Comparison of ENCODE assay signal across 14 cellular contexts in the genomic region with DNA sequence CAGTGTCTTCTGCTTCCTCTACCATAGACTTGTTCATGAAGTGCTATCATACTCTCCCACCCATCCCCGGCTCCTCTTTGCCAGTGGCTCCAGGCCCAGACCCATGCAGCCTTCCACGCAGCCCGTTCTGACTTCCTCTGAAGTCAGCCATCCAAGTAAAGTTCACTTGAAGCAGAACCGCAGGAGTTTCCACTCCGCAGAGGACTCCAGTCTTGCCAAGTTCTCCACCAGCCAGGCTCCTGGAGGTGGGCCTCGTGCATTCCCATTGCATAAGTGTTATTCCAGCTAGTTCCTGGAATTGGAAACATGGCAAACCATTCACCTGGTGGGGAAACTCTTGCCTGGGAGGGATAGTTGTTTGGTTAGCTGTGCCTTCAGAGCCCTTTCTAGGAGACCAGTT.
DNase-seq lines count a peak whose midpoint lies in the region; ATAC-seq and TF ChIP-seq lines count a peak whose summit lies in the region.
"Had no signal": no experiment of that assay in that cellular context is flagged by ENCODE, and none has a peak within 500 bp of the region (broad histone marks: within the 10 kb centered on the region; RNA-seq: fewer than 3 reads in every experiment).

No MANE protein-coding gene starts in this region.

- H3K4me3 Mint-ChIP-seq in stimulated activated naive B cell treated with anti-CD40 and anti-IgM and Interleukin-4, amounts not matched to agents 10 μg/mL and 1 μg/mL and 100 μg/mL, for 72 hours = no peak overlapping the region
- no peak overlapping the region for H3K4me3 Mint-ChIP-seq in nephron progenitor cell
- H3K4me3 Mint-ChIP-seq: B cell; CD4-positive, alpha-beta T cell had no signal

- no peak for ATAC-seq in stimulated activated naive B cell treated with anti-CD40 and anti-IgM and Interleukin-4, amounts not matched to agents 10 μg/mL and 1 μg/mL and 100 μg/mL, for 72 hours (replicated peaks)
- ATAC-seq: GM12878 had no signal

- no peaks in the 10 kb centered on the region for H3K9me3 ChIP-seq in HAP-1

- peaks cover 3 to 22% of the 10 kb centered on the region in 2 donors for H3K27me3 Mint-ChIP-seq in stimulated activated naive B cell treated with anti-CD40 and anti-IgM and Interleukin-4, amounts not matched to agents 10 μg/mL and 1 μg/mL and 100 μg/mL, for 72 hours
- H3K27me3 Mint-ChIP-seq in nephron progenitor cell (ENCODE audit: low read depth, poor library complexity) = peaks cover 18% of the 10 kb centered on the region
- H3K27me3 Mint-ChIP-seq: B cell; CD4-positive, alpha-beta T cell had no signal

- intact Hi-C loops in posterior vena cava (cut with DNase I) = no loop called here

- H3K4me1 ChIP-seq in HAP-1 = peaks cover 11% of the 10 kb centered on the region

- peak overlapping the region; percentile 73 for H3K27ac Mint-ChIP-seq in stimulated activated naive B cell treated with anti-CD40 and anti-IgM and Interleukin-4, amounts not matched to agents 10 μg/mL and 1 μg/mL and 100 μg/mL, for 72 hours
- no peak overlapping the region for H3K27ac Mint-ChIP-seq in nephron progenitor cell
- H3K27ac Mint-ChIP-seq: B cell; CD4-positive, alpha-beta T cell had no signal

- H3K4me3 ChIP-seq in fibroblast of the aortic adventitia (ENCODE audit: low read depth, low read length) = no peak overlapping the region
- H3K4me3 ChIP-seq in HAP-1 = no peak overlapping the region
- H3K4me3 ChIP-seq: GM12878 had no signal

- H3K36me3 Mint-ChIP-seq in stimulated activated naive B cell treated with anti-CD40 and anti-IgM and Interleukin-4, amounts not matched to agents 10 μg/mL and 1 μg/mL and 100 μg/mL, for 72 hours = no peaks in the 10 kb centered on the region
- H3K36me3 Mint-ChIP-seq in nephron progenitor cell (ENCODE audit: low read depth) = no peaks in the 10 kb centered on the region

- DNase-seq in astrocyte of the hippocampus (ENCODE audit: low read depth, low spot score) (peak; percentile 21), fibroblast of the aortic adventitia (ENCODE audit: low read depth) (peak; percentile 69), posterior vena cava (ENCODE audit: low spot score) (peak; percentile 83), NCI-H2107 treated with DMSO at 0.1 percent for 48 hours (lab: John Stamatoyannopoulos, UW; ENCODE audit: unreplicated experiment) (no peak), HAP-1 (ENCODE audit: low spot score in 2 of 2) (no peak), nephron progenitor cell (no peak)
- DNase-seq in stimulated activated naive B cell treated with anti-CD40 and anti-IgM and Interleukin-4, amounts not matched to agents 10 μg/mL and 1 μg/mL and 100 μg/mL, for 72 hours = no peak
- no peak for DNase-seq in stimulated activated CD4-positive, alpha-beta T cell treated with anti-CD3 and anti-CD28 coated beads, Interleukin-4, amount 100 ng/mL, for 4 hours
- DNase-seq: C1 segment of cervical spinal cord; Calu3; CD4-positive, alpha-beta T cell; DMS79 had no signal

- in situ Hi-C loops in HAP-1 (cut with MboI; ENCODE audit: low sequenced_read_pairs) = no loop called here

- H3K4me1 Mint-ChIP-seq in stimulated activated naive B cell treated with anti-CD40 and anti-IgM and Interleukin-4, amounts not matched to agents 10 μg/mL and 1 μg/mL and 100 μg/mL, for 72 hours = no peaks in the 10 kb centered on the region
- H3K4me1 Mint-ChIP-seq in nephron progenitor cell = peaks cover 21% of the 10 kb centered on the region
- H3K4me1 Mint-ChIP-seq: B cell had no signal

- no peaks in the 10 kb centered on the region for H3K9me3 Mint-ChIP-seq in stimulated activated naive B cell treated with anti-CD40 and anti-IgM and Interleukin-4, amounts not matched to agents 10 μg/mL and 1 μg/mL and 100 μg/mL, for 72 hours
- peaks cover 2% of the 10 kb centered on the region for H3K9me3 Mint-ChIP-seq in nephron progenitor cell
- H3K9me3 Mint-ChIP-seq: CD4-positive, alpha-beta T cell had no signal

- no peaks in the 10 kb centered on the region for H3K36me3 ChIP-seq in HAP-1 (replicated peaks)

- H3K27me3 ChIP-seq in HAP-1 (ENCODE audit: low read depth) = no peaks in the 10 kb centered on the region

- TF ChIP-seq CTCF in fibroblast of the aortic adventitia (IDR thresholded peaks at IDR 0.05; ENCODE audit: insufficient read depth, low read length) = no peak
- no peak for TF ChIP-seq CTCF in nephron progenitor cell (IDR thresholded peaks at IDR 0.05)

Comparison
In these comparisons a context has a peak if more than half of its experiments do, and no peak if none do; other contexts are left out.
1. DNase-seq: peak in astrocyte of the hippocampus (single experiment), fibroblast of the aortic adventitia (single experiment) and posterior vena cava (single experiment); none in stimulated activated naive B cell treated with anti-CD40 and anti-IgM and Interleukin-4, amounts not matched to agents 10 μg/mL and 1 μg/mL and 100 μg/mL, for 72 hours (single experiment), NCI-H2107 treated with DMSO at 0.1 percent for 48 hours (single experiment), stimulated activated CD4-positive, alpha-beta T cell treated with anti-CD3 and anti-CD28 coated beads, Interleukin-4, amount 100 ng/mL, for 4 hours (0 of 2), HAP-1 (0 of 2) and nephron progenitor cell (single experiment).